21 cellular contexts compared by ENCODE assay signal in genomic region chr13:29840585-29840984, GRCh38. TPM values are rescaled to one million over a fixed set of nuclear protein-coding genes. Genes with fewer than 3 reads are reported as not detected.
DNase-seq lines count a peak whose midpoint lies in the region; ATAC-seq and TF ChIP-seq lines count a peak whose summit lies in the region.
"Had no signal": no experiment of that assay in that cellular context is flagged by ENCODE, and none has a peak within 500 bp of the region (broad histone marks: within the 10 kb centered on the region; RNA-seq: fewer than 3 reads in every experiment).

No MANE protein-coding gene starts in this region.

- H3K27me3 Mint-ChIP-seq in GM23338 (ENCODE audit: insufficient read depth, low read depth, poor library complexity) (peaks cover 2% of the 10 kb centered on the region), T-helper 17 cell (no peaks in the 10 kb centered on the region)
- H3K27me3 Mint-ChIP-seq: CD4-positive, alpha-beta memory T cell had no signal

- intact Hi-C loops in uterus (cut with DNase I; ENCODE audit: low total_unique reads), result no loop called here

- TF ChIP-seq POLR2A in uterus (IDR thresholded peaks at IDR 0.05), result no peak

- H3K36me3 ChIP-seq in GM23338 (ENCODE audit: insufficient read depth), result no peaks in the 10 kb centered on the region
- no peaks in the 10 kb centered on the region for H3K36me3 ChIP-seq in iPS-20b (ENCODE audit: insufficient read depth, low read depth, low read length)
- no peaks in the 10 kb centered on the region for H3K36me3 ChIP-seq in uterus
- H3K36me3 ChIP-seq: BLaER1, HAP-1, Peyer's patch, SJSA1 had no signal

- no peaks in the 10 kb centered on the region for H3F3A ChIP-seq in GM23338 (replicated peaks; ENCODE audit: low read depth)

- peak overlapping the region; percentile 80; the same call in 1 of the 2 replicates for H3K27ac ChIP-seq in GM23338 (ENCODE audit: low read depth)
- no peak overlapping the region for H3K27ac ChIP-seq in iPS-20b (ENCODE audit: low read length)
- peak overlapping the region; percentile 5 to 12 for H3K27ac ChIP-seq in uterus
- H3K27ac ChIP-seq: BLaER1, Peyer's patch, SJSA1 had no signal

- no peaks in the 10 kb centered on the region for H3K9me2 ChIP-seq in GM23338 (ENCODE audit: insufficient read depth)

- peak overlapping the region; percentile 5 for H3K4me3 ChIP-seq in GM23338
- peak overlapping the region; percentile 42; the same call in 1 of the 2 replicates for H3K4me3 ChIP-seq in iPS-20b (ENCODE audit: low read length)
- no peak overlapping the region for H3K4me3 ChIP-seq in uterus
- H3K4me3 ChIP-seq: BLaER1, HAP-1, Peyer's patch, SJSA1 had no signal

- no peak overlapping the region for H2AFZ ChIP-seq in GM23338

- no peak for TF ChIP-seq CTCF in GM23338 (conservative IDR thresholded peaks at IDR 0.05; ENCODE audit: low read depth in 2 of 2)
- no peak for TF ChIP-seq CTCF in uterus (IDR thresholded peaks at IDR 0.05)

- H3K9me3 ChIP-seq in T-helper 17 cell (ENCODE audit: control insufficient read depth, low read length, poor library complexity, severe bottlenecking) (no peaks in the 10 kb centered on the region), iPS-20b (ENCODE audit: insufficient read depth, low read depth, low read length) (no peaks in the 10 kb centered on the region), uterus (no peaks in the 10 kb centered on the region)
- H3K9me3 ChIP-seq: BLaER1, HAP-1, Peyer's patch, SJSA1 had no signal

- peaks cover 91% of the 10 kb centered on the region for H3K79me2 ChIP-seq in GM23338 (replicated peaks; ENCODE audit: insufficient read depth)

- H3K4me1 ChIP-seq in GM23338 (ENCODE audit: insufficient read depth) (peaks cover 34% of the 10 kb centered on the region), iPS-20b (ENCODE audit: insufficient read depth, low read length) (peaks cover 42% of the 10 kb centered on the region), uterus (peaks cover 0 to 6% of the 10 kb centered on the region in 2 donors)

- peak overlapping the region; percentile 93 for H3K27ac Mint-ChIP-seq in GM23338
- H3K27ac Mint-ChIP-seq in T-helper 17 cell, result peak overlapping the region; percentile 54

- H3K4me1 Mint-ChIP-seq in GM23338, result peaks cover 60% of the 10 kb centered on the region
- peaks cover 51% of the 10 kb centered on the region for H3K4me1 Mint-ChIP-seq in T-helper 17 cell

- H4K20me1 ChIP-seq in GM23338 (replicated peaks; ENCODE audit: insufficient read depth), result no peaks in the 10 kb centered on the region

- ATAC-seq in GM23338 (no peak), T-helper 17 cell (no peak), HG02981 (IDR thresholded peaks at IDR 0.05; ENCODE audit: unreplicated experiment) (no peak)

- no peaks in the 10 kb centered on the region for H3K36me3 Mint-ChIP-seq in GM23338 (ENCODE audit: low read depth)
- H3K36me3 Mint-ChIP-seq in T-helper 17 cell (ENCODE audit: low read depth), result peaks cover 2% of the 10 kb centered on the region

- H3K4me3 Mint-ChIP-seq in GM23338 (peak overlapping the region; percentile 36; the same call in 1 of the 3 replicates), T-helper 17 cell (no peak overlapping the region)

- no peaks in the 10 kb centered on the region for H3K9me3 Mint-ChIP-seq in GM23338
- H3K9me3 Mint-ChIP-seq: CD4-positive, alpha-beta memory T cell had no signal

- H3K27me3 ChIP-seq in GM23338 (ENCODE audit: insufficient read depth) (no peaks in the 10 kb centered on the region), iPS-20b (ENCODE audit: insufficient read depth, low read length) (no peaks in the 10 kb centered on the region), uterus (no peaks in the 10 kb centered on the region)
- H3K27me3 ChIP-seq: BLaER1, Peyer's patch, SJSA1 had no signal

- peak overlapping the region; percentile 37 for H3K4me2 ChIP-seq in GM23338
- H3K4me2 ChIP-seq: BLaER1 had no signal

- no peak for DNase-seq in GM23338 (ENCODE audit: low spot score)
- no peak for DNase-seq in T-helper 17 cell
- no peak for DNase-seq in uterus
- no peak for DNase-seq in AG08396 (ENCODE audit: low spot score)
- no peak for DNase-seq in SKM-1 treated with dmso at 0.1 percent for 144 hours (lab: John Stamatoyannopoulos, UW; ENCODE audit: unreplicated experiment)
- DNase-seq: CD4-positive, alpha-beta memory T cell; DND-41; Karpas-422; NCI-H1694; NCI-H2081; NCI-H2171; NCI-H345; NCI-H524; NCI-H774; Peyer's patch; SW 1271 had no signal

- H3K9ac ChIP-seq in iPS-20b (ENCODE audit: low read depth, low read length), result no peak overlapping the region; the same call in 1 of the 2 replicates
- H3K9ac ChIP-seq: BLaER1 had no signal

TF ChIP-seq in GM23338, 12 proteins besides CTCF, POLR2A, EP300 and RAD21 (continues in another document):
- no peak for TF ChIP-seq POLR2AphosphoS5 (IDR thresholded peaks at IDR 0.05; ENCODE audit: low read depth)
- no peak for TF ChIP-seq NANOG (IDR thresholded peaks at IDR 0.05; ENCODE audit: borderline replicate concordance)
- no peak for TF ChIP-seq EZH2 (IDR thresholded peaks at IDR 0.05; ENCODE audit: low read depth, unreplicated experiment)
- TF ChIP-seq ZNF331 (CRISPR knock-in tag; IDR thresholded peaks at IDR 0.05; ENCODE audit: low read depth), result no peak
- no peak for TF ChIP-seq REST (IDR thresholded peaks at IDR 0.05; ENCODE audit: unreplicated experiment)
- no peak for TF ChIP-seq JUNB (IDR thresholded peaks at IDR 0.05; ENCODE audit: unreplicated experiment)
- no peak for TF ChIP-seq ZNF114 (CRISPR knock-in tag; IDR thresholded peaks at IDR 0.05)

RNA-seq across cellular contexts. Expression of gene UBL3, which starts 9.8 kb away (rescaled TPM):
- 21.1 and 23.5 TPM in 2 replicates for total RNA-seq in GM23338 (2014; rRNA removed; shearing (Covaris generic))
- 9.7 and 10.0 TPM in 2 replicates for polyA plus RNA-seq in GM23338 (2016; fragmentation: Nextera tagmentation; extraction: Ambion mirVana)
- 10 to 100 TPM; 33.6 to 44.5 TPM for total RNA-seq in T-helper 17 cell
- 10 to 100 TPM; 30.2 to 59.7 (median 56.8) TPM for total RNA-seq in uterus

Comparison
In these comparisons a context has a peak if more than half of its experiments do, and no peak if none do; other contexts are left out.
1. H3K4me3 ChIP-seq: peak in GM23338 (single experiment) and iPS-20b (single experiment); none in uterus (0 of 2).